8 cellular contexts compared by ENCODE assay signal in the genomic region with DNA sequence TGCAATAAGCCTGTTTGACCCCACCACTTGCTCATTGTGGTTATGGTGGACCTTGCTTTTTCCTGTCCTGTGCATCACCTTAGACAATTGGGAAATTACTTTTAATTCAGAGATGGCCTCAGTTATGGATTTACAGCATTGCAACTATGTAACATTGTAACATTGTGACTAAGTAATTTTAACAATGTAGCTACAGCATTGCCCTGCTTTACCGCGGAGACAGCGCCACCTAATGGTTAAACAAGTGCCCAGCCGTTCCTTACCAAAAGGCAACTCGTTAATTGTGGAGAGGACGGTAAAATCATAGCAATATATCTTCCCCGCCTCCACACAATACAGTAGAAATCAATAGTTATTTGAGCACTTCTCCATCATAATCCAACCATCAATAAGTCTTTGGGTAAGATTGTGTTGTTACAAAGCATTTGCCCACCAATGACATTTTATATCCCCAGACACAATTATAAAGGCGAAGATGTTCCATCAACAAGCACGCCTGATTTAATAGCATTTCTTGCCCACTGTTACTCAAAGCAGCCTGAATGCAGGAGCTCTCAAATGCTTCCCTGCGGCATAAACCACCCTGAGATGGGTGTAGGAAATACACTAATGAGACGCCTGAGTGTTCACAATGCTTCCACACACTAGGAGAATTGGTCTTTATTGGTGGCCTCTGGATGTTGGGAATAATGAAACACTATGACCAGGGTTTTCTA.
DNase-seq lines count a peak whose midpoint lies in the region; ATAC-seq and TF ChIP-seq lines count a peak whose summit lies in the region.

No MANE protein-coding gene starts in this region.

- no peak overlapping the region for H3K27ac Mint-ChIP-seq in neural progenitor cell

- TF ChIP-seq CTCF in HCT116 (IDR thresholded peaks at IDR 0.05 in 2 of 3, conservative IDR thresholded peaks at IDR 0.05 in 1 of 3; ENCODE audit: borderline replicate concordance in 1 of 3, insufficient read depth in 1 of 3, low read depth in 2 of 3, low read length in 2 of 3) (peak; percentile 65 to 99 (median 94)), fibroblast of lung (conservative IDR thresholded peaks at IDR 0.05 in 1 of 2, IDR thresholded peaks at IDR 0.05 in 1 of 2; ENCODE audit: low read depth in 1 of 2, low read length in 2 of 2) (peak; percentile 81 to 97), neural progenitor cell (IDR thresholded peaks at IDR 0.05) (peak; percentile 98), transverse colon (IDR thresholded peaks at IDR 0.05) (peak; percentile 67 to 84 (median 76))

- no peak overlapping the region for H3K4me3 Mint-ChIP-seq in neural progenitor cell

- POLR2A ChIA-PET in HCT116 (lab: Charles Lee) = no interaction called here

- H3K36me3 ChIP-seq in HCT116 (ENCODE audit: control insufficient read depth in 1 of 2, insufficient read depth in 2 of 2, low read length in 2 of 2) (no peaks in the 10 kb centered on the region), fibroblast of lung (ENCODE audit: control insufficient read depth, insufficient read depth, low read length) (no peaks in the 10 kb centered on the region), neural progenitor cell (no peaks in the 10 kb centered on the region), transverse colon (no peaks in the 10 kb centered on the region)

- RAD21 ChIA-PET in HCT116 (lab: Charles Lee; ENCODE audit: low non-redundant PET in 1 of 2, low total read pairs in 2 of 2, uncharacterized antibody in 2 of 2, unreplicated experiment in 2 of 2) = no interaction called here

- peak; percentile 44 for DNase-seq in DMS53 treated with DMSO at 0.1 percent for 48 hours (lab: John Stamatoyannopoulos, UW; ENCODE audit: unreplicated experiment)
- peak; percentile 18 for DNase-seq in HCT116 (ENCODE audit: low read depth, low spot score)
- peak; percentile 72 for DNase-seq in NCI-H82 (lab: John Stamatoyannopoulos, UW)
- peak; percentile 20 for DNase-seq in activated T-cell treated with anti-CD3 and anti-CD28 coated beads for 24 hours (ENCODE audit: low read depth)
- DNase-seq in fibroblast of lung (ENCODE audit: low read depth in 2 of 2) = peak; percentile 46 to 66
- DNase-seq in neural progenitor cell (ENCODE audit: low spot score) = peak; percentile 78
- peak; percentile 62 for DNase-seq in transverse colon

- no peaks in the 10 kb centered on the region for H4K20me1 ChIP-seq in HCT116 (ENCODE audit: insufficient read depth)
- no peaks in the 10 kb centered on the region for H4K20me1 ChIP-seq in fibroblast of lung (ENCODE audit: control insufficient read depth, extremely low read depth, insufficient read depth, low read length)
- H4K20me1 ChIP-seq in neural progenitor cell (ENCODE audit: low read depth) = no peaks in the 10 kb centered on the region

- no peak overlapping the region for H2AFZ ChIP-seq in HCT116 (ENCODE audit: low read depth, low read length, poor library complexity, severe bottlenecking)
- H2AFZ ChIP-seq in fibroblast of lung (ENCODE audit: low read length) = no peak overlapping the region
- H2AFZ ChIP-seq in neural progenitor cell (replicated peaks) = no peak overlapping the region

- peak; percentile 80 for TF ChIP-seq RAD21 in HCT116 (IDR thresholded peaks at IDR 0.05; ENCODE audit: low read depth)

- no peaks in the 10 kb centered on the region for H3K9me3 Mint-ChIP-seq in neural progenitor cell

- intact Hi-C loops in HCT116 (cut with micrococcal nuclease) (loop anchor here (5.0 kb wide), 1 partner anchor 219 kb away; no protein-coding TSS in a partner anchor), transverse colon (cut with DNase I; ENCODE audit: low total_unique reads) (no loop called here)

- no peak for TF ChIP-seq EP300 in transverse colon (IDR thresholded peaks at IDR 0.05; ENCODE audit: low read depth)

- no peak overlapping the region for H3K4me2 ChIP-seq in HCT116 (ENCODE audit: low read length)
- H3K4me2 ChIP-seq in fibroblast of lung (ENCODE audit: extremely low read depth, insufficient read depth, low read length) = no peak overlapping the region
- H3K4me2 ChIP-seq in neural progenitor cell = no peak overlapping the region

- H3K4me1 Mint-ChIP-seq in neural progenitor cell = peaks cover 3% of the 10 kb centered on the region

- in situ Hi-C loops in transverse colon (cut with MboI; ENCODE audit: low pct_ligation_motif_present in 1 of 4, low pct_unique_long_range_greater_than_20kb in 1 of 4, low sequenced_read_pairs in 3 of 4) = loop anchor here in 1 of 4 donors (25.0 kb wide), 1 partner anchor 214 kb away; no protein-coding TSS in a partner anchor

- H3K9ac ChIP-seq in HCT116 (ENCODE audit: low read length) = no peak overlapping the region
- no peak overlapping the region for H3K9ac ChIP-seq in fibroblast of lung (ENCODE audit: insufficient read depth, low read length)
- no peak overlapping the region for H3K9ac ChIP-seq in neural progenitor cell

- no peaks in the 10 kb centered on the region for H3F3A ChIP-seq in neural progenitor cell (ENCODE audit: low read depth)

- H3K4me1 ChIP-seq in HCT116 (ENCODE audit: control insufficient read depth in 1 of 2, insufficient read depth in 2 of 2, low read length in 2 of 2) (no peaks in the 10 kb centered on the region), fibroblast of lung (ENCODE audit: control insufficient read depth, extremely low read depth, insufficient read depth, low read length) (no peaks in the 10 kb centered on the region), neural progenitor cell (no peaks in the 10 kb centered on the region), transverse colon (no peaks in the 10 kb centered on the region)

- peaks cover 3% of the 10 kb centered on the region for H3K27me3 Mint-ChIP-seq in neural progenitor cell (ENCODE audit: insufficient read depth, low read depth)

- H3K36me3 Mint-ChIP-seq in neural progenitor cell = no peaks in the 10 kb centered on the region

- CTCF ChIA-PET in HCT116 (lab: Charles Lee) = interaction anchor here (0.7 to 2.0 kb wide), 19 partner anchors 8 to 267 kb away, joined by 3 to 15 read pairs (median 4); a partner anchor contains a TSS

- TF ChIP-seq POLR2A in HCT116 (IDR thresholded peaks at IDR 0.05; ENCODE audit: borderline replicate concordance, extremely low read depth, insufficient read depth, insufficient read length) (no peak), transverse colon (IDR thresholded peaks at IDR 0.05) (no peak)

- ATAC-seq in HCT116 (peak; percentile 82), HG02763 (IDR thresholded peaks at IDR 0.05; ENCODE audit: unreplicated experiment) (no peak)

- 0 to 24% methylated on average over 1 to 11 of the region's 11 CpGs for WGBS in transverse colon (ENCODE audit: low coverage in 1 of 2), 2 donors

- no peak overlapping the region for H3K4me3 ChIP-seq in HCT116 (replicated peaks in 1 of 2; ENCODE audit: low read depth in 1 of 2, low read length in 2 of 2)
- H3K4me3 ChIP-seq in fibroblast of lung (replicated peaks in 1 of 4; ENCODE audit: control extremely low read depth in 1 of 4, insufficient read depth in 1 of 4, low read depth in 3 of 4, low read length in 4 of 4) = no peak overlapping the region
- H3K4me3 ChIP-seq in neural progenitor cell = no peak overlapping the region
- no peak overlapping the region for H3K4me3 ChIP-seq in transverse colon

- H3K9me2 ChIP-seq in HCT116 (ENCODE audit: insufficient read depth) = no peaks in the 10 kb centered on the region

- H3K79me2 ChIP-seq in HCT116 (ENCODE audit: insufficient read depth, low read length) = no peaks in the 10 kb centered on the region
- H3K79me2 ChIP-seq in fibroblast of lung (ENCODE audit: control insufficient read depth, insufficient read depth, low read length) = no peaks in the 10 kb centered on the region
- H3K79me2 ChIP-seq in neural progenitor cell (ENCODE audit: low read depth) = no peaks in the 10 kb centered on the region

- no peaks in the 10 kb centered on the region for H3K9me3 ChIP-seq in HCT116 (ENCODE audit: control insufficient read depth in 1 of 2, insufficient read depth in 1 of 2, low read depth in 1 of 2, low read length in 2 of 2)
- no peaks in the 10 kb centered on the region for H3K9me3 ChIP-seq in fibroblast of lung (ENCODE audit: control insufficient read depth, insufficient read depth, low read depth, low read length)
- H3K9me3 ChIP-seq in neural progenitor cell (ENCODE audit: low read depth) = no peaks in the 10 kb centered on the region
- no peaks in the 10 kb centered on the region for H3K9me3 ChIP-seq in transverse colon

- H3K27me3 ChIP-seq in HCT116 (ENCODE audit: insufficient read depth, low read length) (no peaks in the 10 kb centered on the region), fibroblast of lung (ENCODE audit: control insufficient read depth, insufficient read depth, low read length) (no peaks in the 10 kb centered on the region), neural progenitor cell (no peaks in the 10 kb centered on the region), transverse colon (no peaks in the 10 kb centered on the region)

- H3K27ac ChIP-seq in HCT116 (ENCODE audit: low read depth, low read length) (no peak overlapping the region), fibroblast of lung (ENCODE audit: insufficient read depth, low read length) (no peak overlapping the region), neural progenitor cell (no peak overlapping the region), transverse colon (no peak overlapping the region)

- no TSS peak for BruUV-seq in HCT116 (replicated peaks; lab: Mats Ljungman, UMichigan)

TF ChIP-seq in HCT116, 20 proteins besides CTCF, POLR2A, EP300 and RAD21:
- TF ChIP-seq SRF (IDR thresholded peaks at IDR 0.05; ENCODE audit: low read depth) (no peak), YY1 (IDR thresholded peaks at IDR 0.05; ENCODE audit: extremely low read depth, insufficient replicate concordance, low read depth, low read length) (peak; percentile 41), POLR2AphosphoS5 (IDR thresholded peaks at IDR 0.05; ENCODE audit: low read depth, low read length) (no peak)
- TF ChIP-seq, protein P1, sequence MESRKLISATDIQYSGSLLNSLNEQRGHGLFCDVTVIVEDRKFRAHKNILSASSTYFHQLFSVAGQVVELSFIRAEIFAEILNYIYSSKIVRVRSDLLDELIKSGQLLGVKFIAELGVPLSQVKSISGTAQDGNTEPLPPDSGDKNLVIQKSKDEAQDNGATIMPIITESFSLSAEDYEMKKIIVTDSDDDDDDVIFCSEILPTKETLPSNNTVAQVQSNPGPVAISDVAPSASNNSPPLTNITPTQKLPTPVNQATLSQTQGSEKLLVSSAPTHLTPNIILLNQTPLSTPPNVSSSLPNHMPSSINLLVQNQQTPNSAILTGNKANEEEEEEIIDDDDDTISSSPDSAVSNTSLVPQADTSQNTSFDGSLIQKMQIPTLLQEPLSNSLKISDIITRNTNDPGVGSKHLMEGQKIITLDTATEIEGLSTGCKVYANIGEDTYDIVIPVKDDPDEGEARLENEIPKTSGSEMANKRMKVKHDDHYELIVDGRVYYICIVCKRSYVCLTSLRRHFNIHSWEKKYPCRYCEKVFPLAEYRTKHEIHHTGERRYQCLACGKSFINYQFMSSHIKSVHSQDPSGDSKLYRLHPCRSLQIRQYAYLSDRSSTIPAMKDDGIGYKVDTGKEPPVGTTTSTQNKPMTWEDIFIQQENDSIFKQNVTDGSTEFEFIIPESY (IDR thresholded peaks at IDR 0.05; ENCODE audit: extremely low read depth, insufficient replicate concordance, low read length) = no peak

Comparison
In these comparisons a context has a peak if more than half of its experiments do, and no peak if none do; other contexts are left out.
1. DNase-seq: peak in every context shown above with its lines; median percentile 78 in neural progenitor cell; 72 in NCI-H82; 62 in transverse colon; 56 in fibroblast of lung; 44 in DMS53 treated with DMSO at 0.1 percent for 48 hours; 20 in activated T-cell treated with anti-CD3 and anti-CD28 coated beads for 24 hours; 18 in HCT116.